Comparison of ENCODE assay signal across 8 cellular contexts in the genomic region with DNA sequence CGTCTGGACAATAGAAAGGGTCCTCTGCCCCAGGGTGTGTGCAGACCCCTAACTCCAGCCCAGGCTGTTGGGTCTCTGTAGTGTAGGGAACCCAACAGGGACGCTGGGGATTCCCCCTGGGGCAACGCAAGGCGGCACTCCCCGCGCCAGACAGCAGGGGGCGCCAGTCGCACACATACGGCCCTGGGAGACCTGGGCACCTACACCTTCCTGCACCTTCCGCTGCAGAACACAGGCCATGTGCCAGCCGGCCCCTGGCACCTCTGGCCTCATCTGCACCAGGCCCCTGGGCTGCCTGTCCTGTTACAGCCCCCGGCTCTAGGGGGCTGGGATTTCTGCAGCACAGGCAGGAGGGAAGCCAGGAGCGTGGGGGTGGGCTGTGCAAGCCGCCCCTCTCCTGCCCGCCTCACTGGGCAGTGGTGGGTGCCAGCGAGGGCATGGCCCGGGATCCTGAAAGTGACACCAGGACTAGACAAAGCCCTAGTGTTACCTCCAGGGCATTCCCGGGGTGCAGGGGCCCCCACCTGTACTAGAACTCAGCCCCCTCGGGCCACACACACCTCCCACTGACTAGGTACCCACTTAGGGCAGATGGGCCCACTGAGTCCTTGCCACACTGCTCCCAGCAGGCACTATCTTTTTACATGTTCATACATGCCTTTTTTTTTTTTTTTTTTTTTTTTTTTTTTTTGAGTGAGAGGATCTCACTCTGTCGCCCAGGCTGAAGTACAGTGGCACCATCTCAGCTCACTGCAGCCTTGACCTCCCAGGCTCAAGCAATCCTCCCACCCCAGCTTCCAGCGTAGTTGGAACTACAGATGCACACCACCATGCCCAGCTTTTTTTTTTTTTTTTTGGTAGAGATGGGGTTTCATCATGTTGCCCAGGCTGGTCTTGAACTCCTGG. TPM values are rescaled to one million over a fixed set of nuclear protein-coding genes. Genes with fewer than 3 reads are reported as not detected.
DNase-seq lines count a peak whose midpoint lies in the region; ATAC-seq and TF ChIP-seq lines count a peak whose summit lies in the region.

No MANE protein-coding gene starts in this region.

- H3K4me3 ChIP-seq in heart left ventricle (no peak overlapping the region), retinal pigment epithelial cell (ENCODE audit: low read length) (no peak overlapping the region)

- BruUV-seq in Calu3 (replicated peaks; lab: Mats Ljungman, UMichigan), result no TSS peak

- H3K9me3 Mint-ChIP-seq in Calu3 (ENCODE audit: low read depth, unreplicated experiment), result no peaks in the 10 kb centered on the region
- no peaks in the 10 kb centered on the region for H3K9me3 Mint-ChIP-seq in activated naive CD4-positive, alpha-beta T cell treated with anti-CD3 and anti-CD28 coated beads for 36 hours

- in situ Hi-C loops in SK-MEL-5 (cut with HindIII; ENCODE audit: low pct_unique_long_range_greater_than_20kb, low sequenced_read_pairs), result no loop called here

- intact Hi-C loops in Calu3 (cut with micrococcal nuclease; ENCODE audit: unreplicated experiment) (loop anchor here (1.0 to 5.0 kb wide), 2 partner anchors 111 to 369 kb away; no protein-coding TSS in a partner anchor), heart left ventricle (cut with DNase I) (loop anchor here in 9 of 10 donors (1.0 to 10.0 kb wide), 5 partner anchors 110 to 366 kb away; no protein-coding TSS in a partner anchor)
- intact Hi-C loops in activated naive CD4-positive, alpha-beta T cell treated with anti-CD3 and anti-CD28 coated beads for 36 hours (cut with micrococcal nuclease), result loop anchor here (1.0 to 2.0 kb wide), 3 partner anchors 111 to 366 kb away; no protein-coding TSS in a partner anchor

- peaks cover 7% of the 10 kb centered on the region for H3K36me3 Mint-ChIP-seq in Calu3 (ENCODE audit: insufficient read depth, unreplicated experiment)
- no peaks in the 10 kb centered on the region for H3K36me3 Mint-ChIP-seq in activated naive CD4-positive, alpha-beta T cell treated with anti-CD3 and anti-CD28 coated beads for 36 hours (ENCODE audit: low read depth)

- no peak overlapping the region for H3K27ac Mint-ChIP-seq in Calu3 (ENCODE audit: unreplicated experiment)
- H3K27ac Mint-ChIP-seq in activated naive CD4-positive, alpha-beta T cell treated with anti-CD3 and anti-CD28 coated beads for 36 hours, result no peak overlapping the region

- no peak for TF ChIP-seq POLR2A in heart left ventricle (IDR thresholded peaks at IDR 0.05)

- H3K27me3 Mint-ChIP-seq in Calu3 (ENCODE audit: unreplicated experiment), result no peaks in the 10 kb centered on the region
- no peaks in the 10 kb centered on the region for H3K27me3 Mint-ChIP-seq in activated naive CD4-positive, alpha-beta T cell treated with anti-CD3 and anti-CD28 coated beads for 36 hours (ENCODE audit: low read depth)

- H3K36me3 ChIP-seq in heart left ventricle, result peaks cover 0 to 20% (median 5%) of the 10 kb centered on the region in 9 donors

- DNase-seq in Calu3 (peak; percentile 89), LHCN-M2 (ENCODE audit: low read depth) (peak; percentile 30), SK-MEL-5 (ENCODE audit: low read depth, low spot score) (peak; percentile 62), heart left ventricle (peak; percentile 59 to 87 (median 71)), retinal pigment epithelial cell (ENCODE audit: low read depth) (no peak)
- DNase-seq in activated naive CD4-positive, alpha-beta T cell treated with anti-CD3 and anti-CD28 coated beads for 36 hours, result peak; percentile 89

- H3K27ac ChIP-seq in heart left ventricle, result no peak overlapping the region

- no peaks in the 10 kb centered on the region for H3K27me3 ChIP-seq in heart left ventricle

- peak; percentile 71 for ATAC-seq in GM21515 (IDR thresholded peaks at IDR 0.05; ENCODE audit: unreplicated experiment)
- peak; percentile 46 to 62 (median 54) for ATAC-seq in heart left ventricle
- ATAC-seq in GM19397 (IDR thresholded peaks at IDR 0.05; ENCODE audit: unreplicated experiment), result no peak

- H3K4me1 ChIP-seq in heart left ventricle, result peaks cover 0 to 31% (median 20%) of the 10 kb centered on the region in 12 donors

- CTCF ChIA-PET in Calu3 (lab: Charles Lee), result interaction anchor here (0.7 kb wide), 1 partner anchor 98 kb away, joined by 3 read pairs; no protein-coding TSS in a partner anchor
- CTCF ChIA-PET in activated naive CD4-positive, alpha-beta T cell treated with anti-CD3 and anti-CD28 coated beads for 36 hours (lab: Charles Lee), result interaction anchor here (0.6 to 3.3 kb wide), 6 partner anchors 10 to 1325 kb away, joined by 3 to 19 read pairs (median 4); no protein-coding TSS in a partner anchor

- H3K9me3 ChIP-seq in heart left ventricle, result no peaks in the 10 kb centered on the region

- no peaks in the 10 kb centered on the region for H3K4me1 Mint-ChIP-seq in Calu3 (ENCODE audit: low read depth, unreplicated experiment)
- no peaks in the 10 kb centered on the region for H3K4me1 Mint-ChIP-seq in activated naive CD4-positive, alpha-beta T cell treated with anti-CD3 and anti-CD28 coated beads for 36 hours (ENCODE audit: low read depth)

- no peak overlapping the region for H3K4me3 Mint-ChIP-seq in Calu3 (ENCODE audit: low read depth, unreplicated experiment)
- H3K4me3 Mint-ChIP-seq in activated naive CD4-positive, alpha-beta T cell treated with anti-CD3 and anti-CD28 coated beads for 36 hours, result no peak overlapping the region

- peak; percentile 93 for TF ChIP-seq CTCF in Calu3 (IDR thresholded peaks at IDR 0.05; ENCODE audit: unreplicated experiment)
- peak; percentile 93 to 99 (median 98) for TF ChIP-seq CTCF in heart left ventricle (IDR thresholded peaks at IDR 0.05)
- TF ChIP-seq CTCF in retinal pigment epithelial cell (conservative IDR thresholded peaks at IDR 0.05; ENCODE audit: low read depth, low read length), result peak; percentile 92

- WGBS in heart left ventricle, 4 donors, result 33 to 62% (median 38%) methylated on average over 11 to 21 of the region's 21 CpGs

RNA-seq across cellular contexts. Expression of gene CCNK, which starts 37.5 kb away (rescaled TPM):
- total RNA-seq in Calu3 (2022) (71.5 and 82.8 TPM in 2 replicates), LHCN-M2 (2014; rRNA removed) (9.4 and 19.8 TPM in 2 replicates), heart left ventricle (10 to 100 TPM; 11.8 to 35.3 (median 30.2) TPM)
- 44.1 TPM for polyA plus RNA-seq in LHCN-M2 (2012)
- total RNA-seq in SK-MEL-5 (2014; rRNA removed; shearing (Covaris generic)), result 21.7 and 22.0 TPM in 2 replicates
- polyA plus RNA-seq in SK-MEL-5 (2015; cell fraction: cytosol; rRNA removed), result 43.4 and 53.9 TPM in 2 replicates
- 24.0 and 30.5 TPM in 2 replicates for polyA plus RNA-seq in SK-MEL-5 (2015; cell fraction: nucleus; rRNA removed)
- total RNA-seq in activated naive CD4-positive, alpha-beta T cell treated with anti-CD3 and anti-CD28 coated beads for 36 hours, result 10 to 100 TPM; 90.7 to 99.0 TPM
- 10 to 100 TPM in 1 of 2 donors, 1 to 10 TPM in 1; 9.1 to 20.6 TPM for polyA plus RNA-seq in heart left ventricle

RNA-seq across cellular contexts. Expression of gene SETD3, which starts 38.0 kb away (rescaled TPM):
- total RNA-seq in Calu3 (2022) (51.5 and 52.6 TPM in 2 replicates), LHCN-M2 (2014; rRNA removed) (48.5 and 50.3 TPM in 2 replicates), heart left ventricle (100 to 1,000 TPM in 4 of 9 donors, 10 to 100 TPM in 5; 80.1 to 130 (median 99.4) TPM)
- 20.3 TPM for polyA plus RNA-seq in LHCN-M2 (2012)
- 47.8 and 48.4 TPM in 2 replicates for total RNA-seq in SK-MEL-5 (2014; rRNA removed; shearing (Covaris generic))
- 34.7 and 46.6 TPM in 2 replicates for polyA plus RNA-seq in SK-MEL-5 (2015; cell fraction: cytosol; rRNA removed)
- polyA plus RNA-seq in SK-MEL-5 (2015; cell fraction: nucleus; rRNA removed), result 22.4 and 27.3 TPM in 2 replicates
- total RNA-seq in activated naive CD4-positive, alpha-beta T cell treated with anti-CD3 and anti-CD28 coated beads for 36 hours, result 10 to 100 TPM; 43.3 to 48.1 TPM
- polyA plus RNA-seq in heart left ventricle, result 10 to 100 TPM; 49.7 to 81.7 TPM
